18 cellular contexts compared by ENCODE assay signal in the genomic region with DNA sequence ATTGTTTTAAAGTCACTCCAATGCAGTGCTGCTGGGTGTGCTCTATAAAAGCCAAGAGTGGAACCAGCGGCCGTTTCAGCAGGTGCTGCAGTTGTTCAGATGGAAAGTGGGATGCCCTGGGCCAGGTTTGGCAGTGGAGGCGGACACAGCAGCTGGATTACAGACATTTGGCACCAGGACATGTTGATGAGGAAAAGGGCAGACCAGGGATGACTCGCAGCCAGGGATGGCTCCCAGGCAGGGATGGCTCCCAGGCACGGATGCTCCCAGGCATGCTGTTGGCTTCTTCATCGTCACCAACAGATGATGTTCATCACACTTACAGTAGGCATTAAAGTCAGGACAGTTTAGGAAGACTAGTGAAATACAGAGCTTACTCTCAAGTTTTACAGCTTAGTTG. TPM values are rescaled to one million over a fixed set of nuclear protein-coding genes. Genes with fewer than 3 reads are reported as not detected.
A peak's percentile ranks its signal among the peaks of the same experiment; 100 is the strongest.
DNase-seq lines count a peak whose midpoint lies in the region; ATAC-seq, FAIRE-seq and TF ChIP-seq lines count a peak whose summit lies in the region.
"Had no signal": no experiment of that assay in that cellular context is flagged by ENCODE, and none has a peak within 500 bp of the region (broad histone marks: within the 10 kb centered on the region; RNA-seq: fewer than 3 reads in every experiment).

No MANE protein-coding gene starts in this region.

- DNase-seq in AG08395 (ENCODE audit: low spot score) (peak; percentile 28), GM03348 (ENCODE audit: low spot score) (peak; percentile 36), RWPE2 (ENCODE audit: low spot score) (no peak), fibroblast of gingiva (ENCODE audit: low read depth) (peak; percentile 4), GDM1 (lab: John Stamatoyannopoulos, UW) (no peak), NCI-H1436 (lab: John Stamatoyannopoulos, UW) (no peak), uterus (no peak), RCC 7860 (ENCODE audit: low spot score) (no peak)
- DNase-seq: C1 segment of cervical spinal cord, H9, NCI-H1048, NCI-H146, NCI-H2081, NCI-H510A, NCI-H82, SIG-M5 had no signal

- no peaks in the 10 kb centered on the region for H3K27me3 ChIP-seq in RWPE2 (ENCODE audit: insufficient read depth, poor library complexity, severe bottlenecking)
- no peaks in the 10 kb centered on the region for H3K27me3 ChIP-seq in uterus

- TF ChIP-seq POLR2A in uterus (IDR thresholded peaks at IDR 0.05) = no peak

- H3K4me1 ChIP-seq in RWPE2 (ENCODE audit: insufficient read depth, poor library complexity, severe bottlenecking) (peaks cover 35% of the 10 kb centered on the region), uterus (no peaks in the 10 kb centered on the region)

- FAIRE-seq in RCC 7860 (lab: Jason Lieb, UNC) = no peak

- H3K9me3 ChIP-seq in RWPE2 (ENCODE audit: severe bottlenecking) = no peaks in the 10 kb centered on the region
- H3K9me3 ChIP-seq in uterus = no peaks in the 10 kb centered on the region

- intact Hi-C loops in uterus (cut with DNase I; ENCODE audit: low total_unique reads) = no loop called here

- no peak overlapping the region for H3K27ac ChIP-seq in RWPE2 (ENCODE audit: poor library complexity, severe bottlenecking)
- no peak overlapping the region for H3K27ac ChIP-seq in uterus
- H3K27ac ChIP-seq: HL-60 had no signal

- H3K36me3 ChIP-seq in RWPE2 (ENCODE audit: low read depth) (0 out of 2 replicates have a peak, but pooled peaks cover 4% of the 10 kb centered on the region), uterus (no peaks in the 10 kb centered on the region)

- no peak for TF ChIP-seq CTCF in RWPE2 (IDR thresholded peaks at IDR 0.05; ENCODE audit: poor library complexity, severe bottlenecking)
- no peak for TF ChIP-seq CTCF in uterus (IDR thresholded peaks at IDR 0.05)

- H3K4me3 ChIP-seq in RWPE2 (ENCODE audit: severe bottlenecking) (no peak overlapping the region), uterus (no peak overlapping the region)

- ATAC-seq in RWPE2 (ENCODE audit: low read depth) = peak; percentile 34; the same call in 1 of the 3 replicates
- ATAC-seq: Panc1 had no signal

RNA-seq across cellular contexts. Expression of gene GAN, which starts 10.0 kb away (rescaled TPM):
- total RNA-seq in uterus = 10 to 100 TPM in 3 of 4 donors, 1 to 10 TPM in 1; 7.9 to 18.5 (median 15.2) TPM

Comparison
In these comparisons a context has a peak if more than half of its experiments do, and no peak if none do; other contexts are left out.
1. DNase-seq: peak in AG08395 (single experiment), GM03348 (single experiment) and fibroblast of gingiva (single experiment); none in RWPE2 (single experiment), GDM1 (single experiment), NCI-H1436 (single experiment), uterus (0 of 2) and RCC 7860 (single experiment).